Comparison of ENCODE assay signal across 8 cellular contexts in genomic region chr5:132497488-132497997, GRCh38. TPM values are rescaled to one million over a fixed set of nuclear protein-coding genes. Genes with fewer than 3 reads are reported as not detected.
DNase-seq lines count a peak whose midpoint lies in the region; ATAC-seq and TF ChIP-seq lines count a peak whose summit lies in the region.

No MANE protein-coding gene starts in this region.

- H3K9me3 Mint-ChIP-seq in central memory CD8-positive, alpha-beta T cell, result no peaks in the 10 kb centered on the region

- peak overlapping the region; percentile 85 for H3K4me3 Mint-ChIP-seq in central memory CD8-positive, alpha-beta T cell

- H3K4me1 ChIP-seq in stomach smooth muscle (ENCODE audit: control insufficient read depth, insufficient read depth, low read length), result peaks cover 50% of the 10 kb centered on the region

- no peaks in the 10 kb centered on the region for H3K9me3 ChIP-seq in stomach smooth muscle (ENCODE audit: control insufficient read depth in 2 of 2, low read length in 2 of 2)

- no peaks in the 10 kb centered on the region for H3K27me3 ChIP-seq in stomach smooth muscle (ENCODE audit: control insufficient read depth in 1 of 2, insufficient read depth in 2 of 2, low read length in 2 of 2)

- H3K36me3 ChIP-seq in stomach smooth muscle (ENCODE audit: control insufficient read depth in 2 of 2, insufficient read depth in 2 of 2, low read length in 2 of 2), result no peaks in the 10 kb centered on the region

- H3K9ac ChIP-seq in stomach smooth muscle (ENCODE audit: low read length in 2 of 2), result peak overlapping the region; percentile 55 to 87

- no peaks in the 10 kb centered on the region for H3K27me3 Mint-ChIP-seq in central memory CD8-positive, alpha-beta T cell

- H3K36me3 Mint-ChIP-seq in central memory CD8-positive, alpha-beta T cell (ENCODE audit: insufficient read depth), result peaks cover 13% of the 10 kb centered on the region

- intact Hi-C loops in left colon (cut with DNase I, micrococcal nuclease), result no loop called here

- in situ Hi-C loops in GM13977 (cut with MboI; ENCODE audit: low pct_unique_long_range_greater_than_20kb, low sequenced_read_pairs, unreplicated experiment), result loop anchor here (10.0 kb wide), 1 partner anchor 113 kb away; no protein-coding TSS in a partner anchor

- peaks cover 71% of the 10 kb centered on the region for H3K4me1 Mint-ChIP-seq in central memory CD8-positive, alpha-beta T cell

- peak overlapping the region; percentile 92 for H3K27ac ChIP-seq in stomach smooth muscle (ENCODE audit: low read length)

- H3K4me3 ChIP-seq in stomach smooth muscle (ENCODE audit: low read length in 2 of 2), result peak overlapping the region; percentile 67 to 90

- no peak for ATAC-seq in central memory CD8-positive, alpha-beta T cell (replicated peaks; ENCODE audit: extremely low read depth, poor library complexity, severe bottlenecking)
- ATAC-seq in left colon, result no peak
- no peak for ATAC-seq in esophagus mucosa

- H3K27ac Mint-ChIP-seq in central memory CD8-positive, alpha-beta T cell (ENCODE audit: low read depth), result peak overlapping the region; percentile 84

- TF ChIP-seq CTCF in GM13977 (IDR thresholded peaks at IDR 0.05; ENCODE audit: extremely low read depth, insufficient read depth, missing control alignments), result no peak

- DNase-seq in EH (ENCODE audit: low read depth) (peak; percentile 98), NCI-H2196 (lab: John Stamatoyannopoulos, UW; ENCODE audit: unreplicated experiment) (peak; percentile 18), left colon (peak; percentile 60 to 74), GM13977 (ENCODE audit: low spot score) (no peak)
- no peak for DNase-seq in central memory CD8-positive, alpha-beta T cell (ENCODE audit: low spot score in 2 of 2)
- DNase-seq in effector CD8-positive, alpha-beta T cell (lab: John Stamatoyannopoulos, UW), result no peak

RNA-seq across cellular contexts. Expression of gene IRF1, which starts 7.0 kb away (rescaled TPM):
- total RNA-seq in left colon, result 100 to 1,000 TPM in 1 of 2 donors, 10 to 100 TPM in 1; 97.7 to 126 TPM
- 9.1 TPM for total RNA-seq in esophagus mucosa

RNA-seq across cellular contexts. Expression of gene IL5, which starts 45.8 kb away (rescaled TPM):
- total RNA-seq in left colon, result not detected
- not detected for total RNA-seq in esophagus mucosa

RNA-seq across cellular contexts. Expression of gene RAD50, which starts 59.2 kb away (rescaled TPM):
- total RNA-seq in left colon (10 to 100 TPM; 35.9 to 36.3 TPM), esophagus mucosa (23.1 TPM)

Comparison
In these comparisons a context has a peak if more than half of its experiments do, and no peak if none do; other contexts are left out.
1. DNase-seq: peak in EH (single experiment), NCI-H2196 (single experiment) and left colon (2 of 2); none in central memory CD8-positive, alpha-beta T cell (0 of 2), effector CD8-positive, alpha-beta T cell (single experiment) and GM13977 (single experiment).